Comparison of ENCODE assay signal across 7 cellular contexts in the genomic region with DNA sequence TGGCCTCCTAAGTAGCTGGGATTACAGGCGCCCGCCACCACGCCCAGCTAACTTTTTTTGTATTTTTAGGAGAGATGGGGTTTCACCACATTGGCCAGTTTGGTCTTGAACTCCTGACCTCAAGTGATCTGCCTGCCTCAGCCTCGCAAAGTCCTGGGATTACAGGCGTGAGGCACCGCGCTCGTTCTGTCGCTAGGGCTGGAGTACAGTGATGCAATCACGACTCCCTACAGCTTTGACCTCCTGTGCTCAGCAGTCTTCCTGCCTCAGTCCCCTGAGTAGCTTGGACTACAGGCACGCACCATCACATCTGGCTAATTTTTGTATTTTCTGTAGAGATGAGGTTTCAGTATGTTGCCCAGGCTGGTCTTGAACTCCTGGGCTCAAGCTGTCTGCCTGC. TPM values are rescaled to one million over a fixed set of nuclear protein-coding genes. Genes with fewer than 3 reads are reported as not detected.
DNase-seq lines count a peak whose midpoint lies in the region; ATAC-seq, FAIRE-seq and TF ChIP-seq lines count a peak whose summit lies in the region.
"Not testable (repeated sequence)": the region's sequence is repeated elsewhere in the genome, so short reads cannot be mapped to it uniquely, and the experiment has no call there.

No MANE protein-coding gene starts in this region.

- not testable (repeated sequence) for H3K4me1 ChIP-seq in K562 (replicated peaks in 1 of 2; ENCODE audit: control insufficient read depth in 2 of 2, insufficient read depth in 2 of 2, low read length in 2 of 2)

- not testable (repeated sequence) for DNase-seq in T-cell; activated CD4-positive, alpha-beta memory T cell treated with anti-CD3 and anti-CD28 coated beads, Interleukin-2, amount 10 ng/mL, durations not matched to agents 7 days and 5 days; K562 (ENCODE audit: extremely low read depth in 1 of 4, low spot score in 3 of 4); neural crest cell (ENCODE audit: low read depth, low spot score)
- peak; percentile 7 for DNase-seq in activated naive CD4-positive, alpha-beta T cell treated with anti-CD3 and anti-CD28 coated beads for 36 hours
- DNase-seq in iris pigment epithelial cell (ENCODE audit: low read depth) = peak; percentile 42

- H3K27ac Mint-ChIP-seq in T-cell (peak overlapping the region; percentile 86 to 88), neural crest cell (ENCODE audit: unreplicated experiment) (peak overlapping the region; percentile 84)
- H3K27ac Mint-ChIP-seq in activated CD4-positive, alpha-beta memory T cell treated with anti-CD3 and anti-CD28 coated beads, Interleukin-2, amount 10 ng/mL, durations not matched to agents 7 days and 5 days = peak overlapping the region; percentile 70
- H3K27ac Mint-ChIP-seq in activated naive CD4-positive, alpha-beta T cell treated with anti-CD3 and anti-CD28 coated beads for 36 hours = peak overlapping the region; percentile 91

- TF ChIP-seq RAD21 in K562 (CRISPR knock-in tag; conservative IDR thresholded peaks at IDR 0.05 in 1 of 2, IDR thresholded peaks at IDR 0.05 in 1 of 2) = not testable (repeated sequence)

- intact Hi-C loops in activated naive CD4-positive, alpha-beta T cell treated with anti-CD3 and anti-CD28 coated beads for 36 hours (cut with micrococcal nuclease) = loop anchor here (1.0 to 10.0 kb wide), 3 partner anchors 35 to 132 kb away; a partner anchor contains a TSS
- intact Hi-C loops in K562 (cut with micrococcal nuclease) = not testable (repeated sequence)

- not testable (repeated sequence) for TF ChIP-seq CTCF in K562 (IDR thresholded peaks at IDR 0.05 in 2 of 3, conservative IDR thresholded peaks at IDR 0.05 in 1 of 3; ENCODE audit: insufficient read depth in 2 of 3, low read depth in 1 of 3, low read length in 3 of 3); neural crest cell (conservative IDR thresholded peaks at IDR 0.05)

- H3K27me3 ChIP-seq in K562 (ENCODE audit: control insufficient read depth in 2 of 2, insufficient read depth in 2 of 2, low read length in 2 of 2) = not testable (repeated sequence)

- peaks cover 7 to 16% (median 10%) of the 10 kb centered on the region in 3 donors for H3K4me1 Mint-ChIP-seq in T-cell
- peaks cover 18% of the 10 kb centered on the region for H3K4me1 Mint-ChIP-seq in activated CD4-positive, alpha-beta memory T cell treated with anti-CD3 and anti-CD28 coated beads, Interleukin-2, amount 10 ng/mL, durations not matched to agents 7 days and 5 days
- peaks cover 19% of the 10 kb centered on the region for H3K4me1 Mint-ChIP-seq in activated naive CD4-positive, alpha-beta T cell treated with anti-CD3 and anti-CD28 coated beads for 36 hours (ENCODE audit: low read depth)
- not testable (repeated sequence) for H3K4me1 Mint-ChIP-seq in neural crest cell

- not testable (repeated sequence) for H3K4me2 ChIP-seq in K562 (ENCODE audit: insufficient read depth, low read length)

- not testable (repeated sequence) for TF ChIP-seq EP300 in K562 (IDR thresholded peaks at IDR 0.05; ENCODE audit: low read length)

- not testable (repeated sequence) for H3K9ac ChIP-seq in K562 (ENCODE audit: insufficient read depth in 1 of 2, low read depth in 2 of 2, low read length in 2 of 2)

- ATAC-seq in T-cell (replicated peaks in 1 of 4) (peak in 1 of 4 experiments; percentile 2), K562 (peak; percentile 67)

- peak overlapping the region; percentile 52 for H3K27ac ChIP-seq in KOPT-K1 (ENCODE audit: low read depth, low read length, poor library complexity, severe bottlenecking)
- not testable (repeated sequence) for H3K27ac ChIP-seq in K562 (ENCODE audit: extremely low read depth, low read depth, low read length)

- not testable (repeated sequence) for FAIRE-seq in K562 (lab: Jason Lieb, UNC)

- not testable (repeated sequence) for H3K9me1 ChIP-seq in K562 (ENCODE audit: control insufficient read depth, insufficient read depth, low read length)

- not testable (repeated sequence) for H3K9me3 ChIP-seq in KOPT-K1 (ENCODE audit: insufficient read depth, low read length, poor library complexity, severe bottlenecking); K562 (replicated peaks; ENCODE audit: control insufficient read depth, insufficient read depth, low read depth, low read length)

- in situ Hi-C loops in K562 (cut with MboI) = not testable (repeated sequence)

- H3K79me2 ChIP-seq in K562 (ENCODE audit: control insufficient read depth, insufficient read depth, low read length) = not testable (repeated sequence)

- H3K27me3 Mint-ChIP-seq in T-cell; activated CD4-positive, alpha-beta memory T cell treated with anti-CD3 and anti-CD28 coated beads, Interleukin-2, amount 10 ng/mL, durations not matched to agents 7 days and 5 days; activated naive CD4-positive, alpha-beta T cell treated with anti-CD3 and anti-CD28 coated beads for 36 hours (ENCODE audit: low read depth); neural crest cell (ENCODE audit: low read depth): not testable (repeated sequence)

- not testable (repeated sequence) for H4K20me1 ChIP-seq in K562 (replicated peaks; ENCODE audit: control insufficient read depth, insufficient read depth, low read length)

- peaks cover 88% of the 10 kb centered on the region for H3K36me3 ChIP-seq in KOPT-K1 (ENCODE audit: insufficient read depth, low read length)
- H3K36me3 ChIP-seq in K562 (ENCODE audit: control insufficient read depth, insufficient read depth, low read length) = not testable (repeated sequence)

- not testable (repeated sequence) for TF ChIP-seq POLR2A in K562 (conservative IDR thresholded peaks at IDR 0.05)

- 38% methylated on average over 11 of the region's 11 CpGs for WGBS in K562 (ENCODE audit: insufficient coverage, low coverage, missing lambda C conversion rate)

- H3K9me3 Mint-ChIP-seq in T-cell; activated CD4-positive, alpha-beta memory T cell treated with anti-CD3 and anti-CD28 coated beads, Interleukin-2, amount 10 ng/mL, durations not matched to agents 7 days and 5 days; activated naive CD4-positive, alpha-beta T cell treated with anti-CD3 and anti-CD28 coated beads for 36 hours; neural crest cell: not testable (repeated sequence)

- BruUV-seq in K562 (replicated peaks; lab: Mats Ljungman, UMichigan) = not testable (repeated sequence)

- not testable (repeated sequence) for H3K4me3 ChIP-seq in K562

- H3K36me3 Mint-ChIP-seq in T-cell = peaks cover 64% of the 10 kb centered on the region
- H3K36me3 Mint-ChIP-seq in activated CD4-positive, alpha-beta memory T cell treated with anti-CD3 and anti-CD28 coated beads, Interleukin-2, amount 10 ng/mL, durations not matched to agents 7 days and 5 days (ENCODE audit: low read depth) = peaks cover 80% of the 10 kb centered on the region
- peaks cover 56% of the 10 kb centered on the region for H3K36me3 Mint-ChIP-seq in activated naive CD4-positive, alpha-beta T cell treated with anti-CD3 and anti-CD28 coated beads for 36 hours (ENCODE audit: low read depth)
- H3K36me3 Mint-ChIP-seq in neural crest cell (ENCODE audit: low read depth) = peaks cover 22% of the 10 kb centered on the region

- CTCF ChIA-PET in T-cell (lab: Charles Lee); K562 (lab: Yijun Ruan, JAX; ENCODE audit: low intra/inter-chr PET ratio): not testable (repeated sequence)
- CTCF ChIA-PET in activated CD4-positive, alpha-beta memory T cell treated with anti-CD3 and anti-CD28 coated beads, Interleukin-2, amount 10 ng/mL, durations not matched to agents 7 days and 5 days (lab: Charles Lee) = interaction anchor here (1.0 to 1.4 kb wide), 3 partner anchors 115 to 231 kb away, joined by 3 to 4 read pairs (median 3); a partner anchor contains a TSS
- CTCF ChIA-PET in activated naive CD4-positive, alpha-beta T cell treated with anti-CD3 and anti-CD28 coated beads for 36 hours (lab: Charles Lee) = interaction anchor here (0.7 to 1.0 kb wide), 2 partner anchors 77 to 238 kb away, joined by 3 to 4 read pairs; no protein-coding TSS in a partner anchor

- not testable (repeated sequence) for H2AFZ ChIP-seq in K562 (ENCODE audit: low read depth, low read length)

- H3K4me3 Mint-ChIP-seq in T-cell = peak overlapping the region in 1 of 3 donors; percentile 13
- H3K4me3 Mint-ChIP-seq in activated CD4-positive, alpha-beta memory T cell treated with anti-CD3 and anti-CD28 coated beads, Interleukin-2, amount 10 ng/mL, durations not matched to agents 7 days and 5 days; neural crest cell: not testable (repeated sequence)
- peak overlapping the region; percentile 4 for H3K4me3 Mint-ChIP-seq in activated naive CD4-positive, alpha-beta T cell treated with anti-CD3 and anti-CD28 coated beads for 36 hours

- POLR2A ChIA-PET in T-cell (lab: Charles Lee) = not testable (repeated sequence)
- POLR2A ChIA-PET in activated CD4-positive, alpha-beta memory T cell treated with anti-CD3 and anti-CD28 coated beads, Interleukin-2, amount 10 ng/mL, durations not matched to agents 7 days and 5 days (lab: Charles Lee) = interaction anchor here (1.0 to 1.8 kb wide), 2 partner anchors 11 to 34 kb away, joined by 6 read pairs; a partner anchor contains a TSS
- POLR2A ChIA-PET in K562 (lab: Yijun Ruan, JAX) = interaction anchor here (0.6 to 1.3 kb wide), 2 partner anchors 23 to 251 kb away, joined by 3 to 5 read pairs; no protein-coding TSS in a partner anchor

RNA-seq across cellular contexts. Expression of a gene that starts 34.5 kb away (rescaled TPM):
- total RNA-seq in T-cell (100 to 1,000 TPM; 446 to 594 (median 461) TPM), K562 (2014; rRNA removed) (7.0 and 10.8 TPM in 2 replicates), K562 (2014; rRNA removed; fragmentation: Illumina TruSeq; extraction: Trizol) (4.5 and 4.7 TPM in 2 replicates), K562 (2015; rRNA removed; fragmentation: Illumina TruSeq; extraction: Trizol) (10.4 and 11.5 TPM in 2 replicates), K562 (2021) (13.5 and 13.7 TPM in 2 replicates), neural crest cell (280 and 289 TPM in 2 replicates)
- total RNA-seq in activated CD4-positive, alpha-beta memory T cell treated with anti-CD3 and anti-CD28 coated beads, Interleukin-2, amount 10 ng/mL, durations not matched to agents 7 days and 5 days = 100 to 1,000 TPM; 313 to 321 TPM
- 100 to 1,000 TPM; 162 to 183 TPM for total RNA-seq in activated naive CD4-positive, alpha-beta T cell treated with anti-CD3 and anti-CD28 coated beads for 36 hours
- 83.7 and 109 TPM in 2 replicates for total RNA-seq in K562 (2011; cell fraction: chromatin; rRNA removed; ENCODE audit: low replicate concordance)
- 46.7 and 52.4 TPM in 2 replicates for total RNA-seq in K562 (2011; cell fraction: nucleolus; rRNA removed)
- 52.9 and 60.3 TPM in 2 replicates for total RNA-seq in K562 (2011; cell fraction: nucleoplasm; rRNA removed)
- polyA plus RNA-seq in K562 (2011; rRNA removed) (8.3 and 16.5 TPM in 2 replicates), K562 (2014; fragmentation: Illumina TruSeq; extraction: Trizol) (6.8 and 8.5 TPM in 2 replicates), K562 (2014; fragmentation: Nextera tagmentation; extraction: Ambion mirVana) (1 to 10 TPM; 1.5 to 2.1 TPM), K562 (2014; rRNA removed) (5.0 and 6.0 TPM in 2 replicates)
- 10.2 and 13.4 TPM in 2 replicates for polyA plus RNA-seq in K562 (2011; cell fraction: cytosol; rRNA removed)
- 65.4 and 117 TPM in 2 replicates for polyA plus RNA-seq in K562 (2011; cell fraction: nucleus; rRNA removed)
- 20.3 and 34.9 TPM in 2 replicates for polyA plus RNA-seq in K562 (2012)
- 25.3 and 27.0 TPM in 2 replicates for polyA minus RNA-seq in K562 (2011; rRNA and poly(A)+ RNA removed)
- 14.7 and 15.7 TPM in 2 replicates for polyA minus RNA-seq in K562 (2011; cell fraction: cytosol; rRNA and poly(A)+ RNA removed)
- polyA minus RNA-seq in K562 (2011; cell fraction: nucleus; rRNA and poly(A)+ RNA removed) = 25.7 and 72.6 TPM in 2 replicates
